11 cellular contexts compared by ENCODE assay signal in genomic region chr11:64887234-64887756, GRCh38. TPM values are rescaled to one million over a fixed set of nuclear protein-coding genes. Genes with fewer than 3 reads are reported as not detected.
DNase-seq lines count a peak whose midpoint lies in the region; ATAC-seq, FAIRE-seq and TF ChIP-seq lines count a peak whose summit lies in the region.
"Had no signal": no experiment of that assay in that cellular context is flagged by ENCODE, and none has a peak within 500 bp of the region (broad histone marks: within the 10 kb centered on the region; RNA-seq: fewer than 3 reads in every experiment).

No MANE protein-coding gene starts in this region.

- H3K36me3 ChIP-seq in SK-N-SH (replicated peaks in 1 of 2; ENCODE audit: control insufficient read depth in 1 of 2, insufficient read depth in 2 of 2, low read length in 1 of 2) = no peaks in the 10 kb centered on the region
- H3K36me3 ChIP-seq in endothelial cell of umbilical vein (ENCODE audit: control insufficient read depth in 2 of 2, extremely low read depth in 1 of 2, insufficient read depth in 2 of 2, low read length in 2 of 2) = no peaks in the 10 kb centered on the region

- H3K4me2 ChIP-seq in SK-N-SH (no peak overlapping the region), endothelial cell of umbilical vein (ENCODE audit: insufficient read depth, low read length) (no peak overlapping the region)

- BruUV-seq in endothelial cell of umbilical vein (replicated peaks; lab: Mats Ljungman, UMichigan) = no TSS peak

- H4K20me1 ChIP-seq in SK-N-SH (ENCODE audit: insufficient read depth) = no peaks in the 10 kb centered on the region
- no peaks in the 10 kb centered on the region for H4K20me1 ChIP-seq in endothelial cell of umbilical vein (replicated peaks; ENCODE audit: control insufficient read depth, extremely low read depth, insufficient read depth, low read length)

- DNase-seq in SK-N-SH (no peak), NCI-H69 (lab: John Stamatoyannopoulos, UW) (peak; percentile 40), endothelial cell of umbilical vein (ENCODE audit: low read depth, low spot score) (no peak), RKO (ENCODE audit: low spot score) (no peak), SHP77 treated with DMSO at 0.1 percent for 48 hours (lab: John Stamatoyannopoulos, UW) (no peak), globus pallidus (ENCODE audit: low spot score) (no peak)

- H3K9me3 ChIP-seq in SK-N-SH = no peaks in the 10 kb centered on the region
- H3K9me3 ChIP-seq in endothelial cell of umbilical vein (replicated peaks; ENCODE audit: control insufficient read depth, insufficient read depth, low read length) = no peaks in the 10 kb centered on the region

- H3K27ac ChIP-seq in SK-N-SH (ENCODE audit: low read depth in 2 of 2, low read length in 1 of 2) (peak overlapping the region in 1 of 2 experiments; percentile 31; a peak in 1 of 4 replicates), endothelial cell of umbilical vein (ENCODE audit: insufficient read depth, low read depth, low read length) (no peak overlapping the region), skin epidermis (peak overlapping the region in 12 of 21 experiments; percentile 7 to 63 (median 44))

- H3K4me1 ChIP-seq in SK-N-SH (ENCODE audit: control insufficient read depth in 1 of 2, insufficient read depth in 2 of 2, low read depth in 1 of 2, low read length in 1 of 2) = peaks cover 0 to 12% of the 10 kb centered on the region in 2 experiments; a peak in 1 of 4 replicates
- peaks cover 12% of the 10 kb centered on the region for H3K4me1 ChIP-seq in endothelial cell of umbilical vein (ENCODE audit: control insufficient read depth, extremely low read depth, insufficient read depth, low read length)

- no peaks in the 10 kb centered on the region for H3K9me1 ChIP-seq in endothelial cell of umbilical vein (replicated peaks; ENCODE audit: control insufficient read depth, extremely low read depth, insufficient read depth, low read length)

- CTCF ChIA-PET in SK-N-SH (lab: Yijun Ruan, JAX) (interaction anchor here (0.8 to 26.7 kb wide), 19 partner anchors 10 to 501 kb away, joined by 3 to 530 read pairs (median 4); partner anchors contain the start of genes CDC42BPG and EHD1), endothelial cell of umbilical vein (lab: Charles Lee) (interaction anchor here (0.6 to 1.9 kb wide), 15 partner anchors 9 to 230 kb away, joined by 3 to 125 read pairs (median 9); partner anchors contain the start of genes CDC42BPG, EHD1 and ZNHIT2)

- TF ChIP-seq RAD21 in SK-N-SH (IDR thresholded peaks at IDR 0.05; ENCODE audit: low read length) = no peak

- H3K27me3 ChIP-seq in SK-N-SH (ENCODE audit: insufficient read depth) (no peaks in the 10 kb centered on the region), endothelial cell of umbilical vein (ENCODE audit: control insufficient read depth in 2 of 2, insufficient read depth in 2 of 2, low read length in 2 of 2) (no peaks in the 10 kb centered on the region)

- H3K4me3 ChIP-seq in SK-N-SH (ENCODE audit: low read depth in 2 of 2, low read length in 1 of 2) (no peak overlapping the region), endothelial cell of umbilical vein (replicated peaks in 1 of 3; ENCODE audit: insufficient read depth in 1 of 3, low read depth in 1 of 3, low read length in 3 of 3) (no peak overlapping the region), skin epidermis (no peak overlapping the region)

- no peak for FAIRE-seq in endothelial cell of umbilical vein (lab: Jason Lieb, UNC)
- FAIRE-seq: HTR-8/SVneo had no signal

- no peak for TF ChIP-seq EP300 in SK-N-SH (IDR thresholded peaks at IDR 0.05; ENCODE audit: borderline replicate concordance in 1 of 2, low read depth in 1 of 2, low read length in 1 of 2)

- H3K79me2 ChIP-seq in SK-N-SH (ENCODE audit: insufficient read depth) (no peaks in the 10 kb centered on the region), endothelial cell of umbilical vein (ENCODE audit: control insufficient read depth, insufficient read depth, low read length) (no peaks in the 10 kb centered on the region)

- TF ChIP-seq CTCF in SK-N-SH (IDR thresholded peaks at IDR 0.05) (no peak), endothelial cell of umbilical vein (IDR thresholded peaks at IDR 0.05; ENCODE audit: extremely low read depth in 1 of 2, insufficient read depth in 1 of 2, low read depth in 1 of 2, low read length in 2 of 2) (no peak)

- dilution Hi-C loops in endothelial cell of umbilical vein (cut with MboI; ENCODE audit: extremely low pct_ligation_motif_present, low sequenced_read_pairs) = no loop called here

- intact Hi-C loops in endothelial cell of umbilical vein (cut with micrococcal nuclease) = no loop called here

- H3K9ac ChIP-seq in SK-N-SH = no peak overlapping the region
- H3K9ac ChIP-seq in endothelial cell of umbilical vein (replicated peaks; ENCODE audit: extremely low read depth, insufficient read depth, low read length) = no peak overlapping the region

- no peak for TF ChIP-seq POLR2A in endothelial cell of umbilical vein (IDR thresholded peaks at IDR 0.05; ENCODE audit: low read depth, low read length)

- H2AFZ ChIP-seq in SK-N-SH (ENCODE audit: low read depth) (peak overlapping the region; percentile 100), endothelial cell of umbilical vein (ENCODE audit: low read depth, low read length) (peak overlapping the region; percentile 100)

- ATAC-seq in SK-N-SH treated with all-trans-retinoic acid at 6 μM for 48 hours = no peak; the same call in 1 of the 3 replicates

- POLR2A ChIA-PET in SK-N-SH (lab: Yijun Ruan, JAX) = no interaction called here
- POLR2A ChIA-PET in endothelial cell of umbilical vein (lab: Charles Lee) = no interaction called here

- H3F3A ChIP-seq in SK-N-SH (replicated peaks; ENCODE audit: insufficient read depth) = peaks cover 5% of the 10 kb centered on the region

- 85% methylated on average over 8 of the region's 8 CpGs for WGBS in SK-N-SH (ENCODE audit: low lambda C conversion rate)

- H3K9me2 ChIP-seq in SK-N-SH = no peaks in the 10 kb centered on the region

RNA-seq across cellular contexts. Expression of gene EHD1, which starts 8.9 kb away (rescaled TPM):
- polyA plus RNA-seq in SK-N-SH (2012; rRNA removed) (57.6 and 93.3 TPM in 2 replicates), endothelial cell of umbilical vein (136 and 140 TPM in 2 replicates)
- polyA plus RNA-seq in SK-N-SH (2012; cell fraction: cytosol; rRNA removed) = 34.4 and 51.6 TPM in 2 replicates
- 104 and 118 TPM in 2 replicates for polyA plus RNA-seq in SK-N-SH (2012; cell fraction: nucleus; rRNA removed)
- 98.0 and 109 TPM in 2 replicates for total RNA-seq in endothelial cell of umbilical vein
- 109 and 112 TPM in 2 replicates for polyA plus RNA-seq in endothelial cell of umbilical vein (2011; cell fraction: cytosol; rRNA removed)
- 91.7 and 102 TPM in 2 replicates for polyA plus RNA-seq in endothelial cell of umbilical vein (2011; cell fraction: nucleus; rRNA removed)
- 101 and 131 TPM in 2 replicates for polyA plus RNA-seq in endothelial cell of umbilical vein (2012)
- 136 and 168 TPM in 2 replicates for polyA minus RNA-seq in endothelial cell of umbilical vein
- polyA minus RNA-seq in endothelial cell of umbilical vein (2011; cell fraction: cytosol; rRNA and poly(A)+ RNA removed) = 41.1 TPM
- polyA minus RNA-seq in endothelial cell of umbilical vein (2011; cell fraction: nucleus; rRNA and poly(A)+ RNA removed) = 35.6 and 63.3 TPM in 2 replicates

RNA-seq across cellular contexts. Expression of gene ATG2A, which starts 29.7 kb away (rescaled TPM):
- 6.2 and 7.1 TPM in 2 replicates for polyA plus RNA-seq in SK-N-SH (2012; rRNA removed)
- 1.7 and 3.1 TPM in 2 replicates for polyA plus RNA-seq in SK-N-SH (2012; cell fraction: cytosol; rRNA removed)
- polyA plus RNA-seq in SK-N-SH (2012; cell fraction: nucleus; rRNA removed) = 21.7 and 27.5 TPM in 2 replicates
- 24.3 and 27.4 TPM in 2 replicates for total RNA-seq in endothelial cell of umbilical vein
- 13.4 and 17.6 TPM in 2 replicates for polyA plus RNA-seq in endothelial cell of umbilical vein
- 7.8 and 10.6 TPM in 2 replicates for polyA plus RNA-seq in endothelial cell of umbilical vein (2011; cell fraction: cytosol; rRNA removed)
- 26.8 and 30.3 TPM in 2 replicates for polyA plus RNA-seq in endothelial cell of umbilical vein (2011; cell fraction: nucleus; rRNA removed)
- polyA plus RNA-seq in endothelial cell of umbilical vein (2012) = 14.2 and 17.3 TPM in 2 replicates
- polyA minus RNA-seq in endothelial cell of umbilical vein = 12.0 and 12.9 TPM in 2 replicates
- 25.1 TPM for polyA minus RNA-seq in endothelial cell of umbilical vein (2011; cell fraction: cytosol; rRNA and poly(A)+ RNA removed)
- polyA minus RNA-seq in endothelial cell of umbilical vein (2011; cell fraction: nucleus; rRNA and poly(A)+ RNA removed) = 12.5 and 16.6 TPM in 2 replicates

RNA-seq across cellular contexts. Expression of gene PPP2R5B, which starts 37.2 kb away (rescaled TPM):
- polyA plus RNA-seq in SK-N-SH (2012; rRNA removed) (15.1 and 16.7 TPM in 2 replicates), endothelial cell of umbilical vein (17.6 and 20.9 TPM in 2 replicates)
- polyA plus RNA-seq in SK-N-SH (2012; cell fraction: cytosol; rRNA removed) = 8.2 and 11.7 TPM in 2 replicates
- polyA plus RNA-seq in SK-N-SH (2012; cell fraction: nucleus; rRNA removed) = 40.9 and 48.9 TPM in 2 replicates
- 17.8 and 21.5 TPM in 2 replicates for total RNA-seq in endothelial cell of umbilical vein
- polyA plus RNA-seq in endothelial cell of umbilical vein (2011; cell fraction: cytosol; rRNA removed) = 15.6 and 19.5 TPM in 2 replicates
- 41.2 and 52.8 TPM in 2 replicates for polyA plus RNA-seq in endothelial cell of umbilical vein (2011; cell fraction: nucleus; rRNA removed)
- polyA plus RNA-seq in endothelial cell of umbilical vein (2012) = 19.5 and 21.5 TPM in 2 replicates
- polyA minus RNA-seq in endothelial cell of umbilical vein = 10.1 and 13.6 TPM in 2 replicates
- polyA minus RNA-seq in endothelial cell of umbilical vein (2011; cell fraction: cytosol; rRNA and poly(A)+ RNA removed) = 2.5 TPM
- 6.5 and 8.1 TPM in 2 replicates for polyA minus RNA-seq in endothelial cell of umbilical vein (2011; cell fraction: nucleus; rRNA and poly(A)+ RNA removed)

RNA-seq across cellular contexts. Expression of gene CDC42BPG, which starts 42.8 kb away (rescaled TPM):
- polyA plus RNA-seq in SK-N-SH (2012; rRNA removed) (0.33 and 0.42 TPM in 2 replicates), endothelial cell of umbilical vein (0.13 and 0.19 TPM in 2 replicates)
- 0.15 and 0.25 TPM in 2 replicates for polyA plus RNA-seq in SK-N-SH (2012; cell fraction: cytosol; rRNA removed)
- polyA plus RNA-seq in SK-N-SH (2012; cell fraction: nucleus; rRNA removed) = 1.00 and 1.3 TPM in 2 replicates
- total RNA-seq in endothelial cell of umbilical vein = 0.42 and 0.62 TPM in 2 replicates
- 0.14 and 0.16 TPM in 2 replicates for polyA plus RNA-seq in endothelial cell of umbilical vein (2011; cell fraction: cytosol; rRNA removed)
- 0.49 and 0.57 TPM in 2 replicates for polyA plus RNA-seq in endothelial cell of umbilical vein (2011; cell fraction: nucleus; rRNA removed)
- polyA plus RNA-seq in endothelial cell of umbilical vein (2012) = 0.27 and 0.33 TPM in 2 replicates
- polyA minus RNA-seq in endothelial cell of umbilical vein = 0.17 and 0.32 TPM in 2 replicates
- 2.3 TPM for polyA minus RNA-seq in endothelial cell of umbilical vein (2011; cell fraction: cytosol; rRNA and poly(A)+ RNA removed)
- 0.24 and 0.34 TPM in 2 replicates for polyA minus RNA-seq in endothelial cell of umbilical vein (2011; cell fraction: nucleus; rRNA and poly(A)+ RNA removed)

RNA-seq across cellular contexts. Expression of gene GPHA2, which starts 48.4 kb away (rescaled TPM):
- not detected in 2 replicates for polyA plus RNA-seq in SK-N-SH (2012; rRNA removed)
- not detected in 2 replicates for polyA plus RNA-seq in SK-N-SH (2012; cell fraction: cytosol; rRNA removed)
- polyA plus RNA-seq in SK-N-SH (2012; cell fraction: nucleus; rRNA removed) = not detected in 2 replicates
- not detected in 2 replicates for total RNA-seq in endothelial cell of umbilical vein
- not detected in 2 replicates for polyA plus RNA-seq in endothelial cell of umbilical vein
- polyA plus RNA-seq in endothelial cell of umbilical vein (2011; cell fraction: cytosol; rRNA removed) = not detected in 2 replicates
- polyA plus RNA-seq in endothelial cell of umbilical vein (2011; cell fraction: nucleus; rRNA removed) = not detected in 2 replicates
- not detected in 2 replicates for polyA plus RNA-seq in endothelial cell of umbilical vein (2012)
- polyA minus RNA-seq in endothelial cell of umbilical vein = not detected in 2 replicates
- polyA minus RNA-seq in endothelial cell of umbilical vein (2011; cell fraction: cytosol; rRNA and poly(A)+ RNA removed) = not detected
- polyA minus RNA-seq in endothelial cell of umbilical vein (2011; cell fraction: nucleus; rRNA and poly(A)+ RNA removed) = not detected in 2 replicates
- total RNA-seq: A673, kidney epithelial cell had no signal
